In the genomic region with DNA sequence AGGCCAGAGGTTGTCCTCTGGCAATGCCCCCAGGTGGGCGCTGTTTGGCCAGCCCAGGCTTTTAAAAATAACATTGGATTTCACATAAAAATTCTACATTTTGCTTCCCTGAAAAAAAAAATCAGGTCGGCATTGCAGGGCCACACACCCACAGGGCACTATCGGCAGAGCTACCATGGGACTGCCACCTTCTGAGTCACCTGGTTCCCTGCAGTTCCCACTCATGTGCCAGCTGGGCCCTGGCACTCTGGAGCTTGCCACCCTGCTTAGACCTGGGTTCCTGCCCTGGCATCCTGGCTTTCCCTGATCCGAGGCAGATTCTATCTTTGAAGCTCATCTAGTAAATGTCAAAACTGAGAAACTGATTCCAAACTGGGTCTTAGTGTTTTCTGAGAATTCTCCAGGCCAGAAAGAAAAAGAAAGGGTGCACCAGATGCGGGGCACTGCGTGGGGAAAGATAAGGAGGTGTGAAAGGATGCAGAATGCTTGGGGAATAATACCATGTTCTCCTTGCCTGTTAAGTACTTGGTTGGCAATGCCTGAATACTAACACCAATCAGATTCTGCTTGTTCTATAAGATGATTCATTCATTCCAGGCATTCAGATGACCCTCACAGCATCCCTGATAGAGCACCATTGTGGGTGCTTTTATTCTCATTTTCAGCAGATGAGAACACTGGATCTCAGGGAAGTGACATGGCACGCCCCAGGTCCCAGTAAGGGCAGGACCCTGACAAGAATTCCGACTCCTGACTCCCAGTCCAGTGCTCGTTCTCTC, we compare ENCODE assay signal across 11 cellular contexts. TPM values are rescaled to one million over a fixed set of nuclear protein-coding genes. Genes with fewer than 3 reads are reported as not detected.
DNase-seq lines count a peak whose midpoint lies in the region; ATAC-seq, FAIRE-seq and TF ChIP-seq lines count a peak whose summit lies in the region.
"Had no signal": no experiment of that assay in that cellular context is flagged by ENCODE, and none has a peak within 500 bp of the region (broad histone marks: within the 10 kb centered on the region; RNA-seq: fewer than 3 reads in every experiment).

No MANE protein-coding gene starts in this region.

- intact Hi-C loops in Calu3 (cut with micrococcal nuclease; ENCODE audit: unreplicated experiment) (loop anchor here (5.0 to 10.0 kb wide), 2 partner anchors 41 to 52 kb away; no protein-coding TSS in a partner anchor), pancreas (cut with DNase I) (no loop called here)

- H3K27me3 ChIP-seq in fibroblast of lung (ENCODE audit: control insufficient read depth, insufficient read depth, low read length) (no peaks in the 10 kb centered on the region), pancreas (no peaks in the 10 kb centered on the region)

- FAIRE-seq in pancreas (lab: Jason Lieb, UNC) = no peak
- FAIRE-seq: K562 had no signal

- peak overlapping the region; percentile 10 for H3K4me3 Mint-ChIP-seq in Calu3 (ENCODE audit: low read depth, unreplicated experiment)
- H3K4me3 Mint-ChIP-seq in T-helper 17 cell = no peak overlapping the region

- H3K4me1 Mint-ChIP-seq in Calu3 (ENCODE audit: low read depth, unreplicated experiment) (peaks cover 54% of the 10 kb centered on the region), T-helper 17 cell (peaks cover 19% of the 10 kb centered on the region)

- no peaks in the 10 kb centered on the region for H3K9me3 Mint-ChIP-seq in Calu3 (ENCODE audit: low read depth, unreplicated experiment)

- no peak overlapping the region for H3K9ac ChIP-seq in fibroblast of lung (ENCODE audit: insufficient read depth, low read length)

- H3K27ac ChIP-seq in fibroblast of lung (ENCODE audit: insufficient read depth, low read length) (peak overlapping the region; percentile 31), pancreas (peak overlapping the region in 1 of 4 donors; percentile 44)

- no peak for ATAC-seq in T-helper 17 cell
- ATAC-seq in pancreas = peak; percentile 43 to 62 (median 52)
- ATAC-seq in GM19467 (IDR thresholded peaks at IDR 0.05; ENCODE audit: unreplicated experiment) = no peak
- ATAC-seq in HG03521 (IDR thresholded peaks at IDR 0.05; ENCODE audit: unreplicated experiment) = no peak
- ATAC-seq in GM19463 (IDR thresholded peaks at IDR 0.05; ENCODE audit: unreplicated experiment) = no peak
- ATAC-seq: K562 had no signal

- H3K27me3 Mint-ChIP-seq in Calu3 (ENCODE audit: unreplicated experiment) (no peaks in the 10 kb centered on the region), T-helper 17 cell (no peaks in the 10 kb centered on the region)

- H3K27ac Mint-ChIP-seq in Calu3 (ENCODE audit: unreplicated experiment) (peak overlapping the region; percentile 11), T-helper 17 cell (peak overlapping the region; percentile 65)

- H3K4me3 ChIP-seq in fibroblast of lung (replicated peaks in 1 of 4; ENCODE audit: control extremely low read depth in 1 of 4, insufficient read depth in 1 of 4, low read depth in 3 of 4, low read length in 4 of 4) (no peak overlapping the region), pancreas (no peak overlapping the region)
- H3K4me3 ChIP-seq: K562 had no signal

- CTCF ChIA-PET in Calu3 (lab: Charles Lee) = interaction anchor here (0.5 kb wide), 1 partner anchor 141 kb away, joined by 3 read pairs; the partner anchor contains the start of gene PEMT

- TF ChIP-seq CTCF in Calu3 (IDR thresholded peaks at IDR 0.05; ENCODE audit: unreplicated experiment) = no peak
- TF ChIP-seq CTCF in fibroblast of lung (conservative IDR thresholded peaks at IDR 0.05 in 1 of 2, IDR thresholded peaks at IDR 0.05 in 1 of 2; ENCODE audit: low read depth in 1 of 2, low read length in 2 of 2) = no peak
- no peak for TF ChIP-seq CTCF in pancreas (IDR thresholded peaks at IDR 0.05)

- no peak overlapping the region for H3K4me2 ChIP-seq in fibroblast of lung (ENCODE audit: extremely low read depth, insufficient read depth, low read length)

- TSS peak; percentile 87 for BruUV-seq in Calu3 (replicated peaks; lab: Mats Ljungman, UMichigan)

- H3K36me3 ChIP-seq in fibroblast of lung (ENCODE audit: control insufficient read depth, insufficient read depth, low read length) (peaks cover 4% of the 10 kb centered on the region), pancreas (no peaks in the 10 kb centered on the region)

- DNase-seq in Calu3 (no peak), T-helper 17 cell (no peak), fibroblast of lung (ENCODE audit: low read depth in 2 of 2) (peak in 1 of 2 donors; percentile 92), pancreas (no peak)
- DNase-seq in activated CD4-positive, alpha-beta T cell treated with anti-CD3 and anti-CD28 coated beads for 4 hours = no peak
- DNase-seq: activated CD4-positive, alpha-beta T cell treated with anti-CD3 and anti-CD28 coated beads for 48 hours; COR-L47 had no signal

- H3K4me1 ChIP-seq in fibroblast of lung (ENCODE audit: control insufficient read depth, extremely low read depth, insufficient read depth, low read length) (peaks cover 15% of the 10 kb centered on the region), pancreas (peaks cover 0 to 9% (median 0%) of the 10 kb centered on the region in 3 donors)

- H4K20me1 ChIP-seq in fibroblast of lung (ENCODE audit: control insufficient read depth, extremely low read depth, insufficient read depth, low read length) = no peaks in the 10 kb centered on the region

- H2AFZ ChIP-seq in fibroblast of lung (ENCODE audit: low read length) = no peak overlapping the region

- peaks cover 41% of the 10 kb centered on the region for H3K36me3 Mint-ChIP-seq in Calu3 (ENCODE audit: insufficient read depth, unreplicated experiment)
- H3K36me3 Mint-ChIP-seq in T-helper 17 cell (ENCODE audit: low read depth) = no peaks in the 10 kb centered on the region

- WGBS in pancreas, 2 donors = 67% methylated on average over 9 of the region's 9 CpGs

- H3K79me2 ChIP-seq in fibroblast of lung (ENCODE audit: control insufficient read depth, insufficient read depth, low read length) = peaks cover 39% of the 10 kb centered on the region

- no peaks in the 10 kb centered on the region for H3K9me3 ChIP-seq in T-helper 17 cell (ENCODE audit: control insufficient read depth, low read length, poor library complexity, severe bottlenecking)
- H3K9me3 ChIP-seq in fibroblast of lung (ENCODE audit: control insufficient read depth, insufficient read depth, low read depth, low read length) = no peaks in the 10 kb centered on the region
- no peaks in the 10 kb centered on the region for H3K9me3 ChIP-seq in pancreas

RNA-seq across cellular contexts. Expression of gene RAI1, which starts 51.8 kb away (rescaled TPM):
- 38.0 and 43.4 TPM in 2 replicates for total RNA-seq in Calu3 (2022)
- total RNA-seq in T-helper 17 cell = 10 to 100 TPM; 18.4 to 18.6 TPM
- total RNA-seq in fibroblast of lung = 4.1 and 6.6 TPM in 2 replicates
- polyA plus RNA-seq in fibroblast of lung = 2.1 TPM in 2 replicates
- polyA plus RNA-seq in fibroblast of lung (2012) = 10.3 and 10.4 TPM in 2 replicates
- 9.3 and 9.7 TPM in 2 replicates for polyA minus RNA-seq in fibroblast of lung (ENCODE audit: low replicate concordance)
- 10 to 100 TPM; 12.1 to 21.6 (median 13.5) TPM for total RNA-seq in pancreas
- polyA plus RNA-seq in pancreas = 10 to 100 TPM; 21.1 to 23.9 TPM

Comparison
In these comparisons a context has a peak if more than half of its experiments do, and no peak if none do; other contexts are left out.
1. ATAC-seq: peak in pancreas (4 of 4); none in T-helper 17 cell (single experiment), GM19467 (single experiment), HG03521 (single experiment) and GM19463 (single experiment).